Comparison of ENCODE assay signal across 16 cellular contexts in the genomic region with DNA sequence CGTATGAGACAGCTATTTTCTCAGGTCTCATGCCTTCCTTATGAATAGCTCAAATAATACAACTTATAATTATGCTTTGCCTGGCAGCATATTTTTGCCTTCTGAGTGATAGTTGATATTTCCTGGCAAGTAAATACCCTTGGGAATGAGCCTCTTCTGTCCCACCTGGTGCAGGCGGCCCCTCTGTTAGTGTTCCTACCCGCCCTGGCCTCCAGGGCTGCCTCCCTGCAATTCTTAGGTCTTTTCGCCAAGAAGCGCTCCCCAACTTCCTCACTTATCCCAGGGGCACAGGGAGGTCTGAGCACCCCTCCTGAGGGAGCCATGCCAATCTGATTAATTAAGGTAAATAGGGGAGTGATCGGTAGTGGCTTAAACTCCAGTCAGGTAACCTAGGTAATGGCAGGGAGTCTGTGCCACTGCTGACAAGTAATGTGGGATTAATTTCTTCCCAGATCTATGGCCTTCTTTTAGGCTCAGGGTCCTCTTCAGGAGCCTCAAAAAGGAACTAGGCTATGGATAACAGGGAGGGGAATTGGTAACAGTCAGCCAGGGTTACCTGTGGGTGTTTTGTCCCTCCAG.
DNase-seq lines count a peak whose midpoint lies in the region; ATAC-seq, FAIRE-seq and TF ChIP-seq lines count a peak whose summit lies in the region.
"Had no signal": no experiment of that assay in that cellular context is flagged by ENCODE, and none has a peak within 500 bp of the region (broad histone marks: within the 10 kb centered on the region; RNA-seq: fewer than 3 reads in every experiment).

No MANE protein-coding gene starts in this region.

- peak overlapping the region; percentile 18 for H4K91ac ChIP-seq in trophoblast cell (ENCODE audit: low read depth, low read length)

- no peak for ATAC-seq in mucosa of descending colon
- no peak for ATAC-seq in HG03025 (IDR thresholded peaks at IDR 0.05; ENCODE audit: low FRiP score, unreplicated experiment)

- H3K9me3 ChIP-seq in Loucy (ENCODE audit: insufficient read depth, low read depth, low read length), result no peaks in the 10 kb centered on the region
- H3K9me3 ChIP-seq in astrocyte (ENCODE audit: insufficient read depth, low read depth, low read length), result no peaks in the 10 kb centered on the region
- H3K9me3 ChIP-seq in trophoblast cell (ENCODE audit: insufficient read depth, low read depth, low read length), result no peaks in the 10 kb centered on the region
- no peaks in the 10 kb centered on the region for H3K9me3 ChIP-seq in mucosa of descending colon
- H3K9me3 ChIP-seq: tibial artery had no signal

- no peak overlapping the region for H2AK5ac ChIP-seq in trophoblast cell (ENCODE audit: low read length)

- peaks cover 6% of the 10 kb centered on the region for H3K79me1 ChIP-seq in trophoblast cell (ENCODE audit: low read length)

- no peak for FAIRE-seq in astrocyte (lab: Jason Lieb, UNC)
- FAIRE-seq: GM18507, GM19239 had no signal

- peaks cover 39% of the 10 kb centered on the region for H3K4me1 Mint-ChIP-seq in T-helper 2 cell treated with Interferon-gamma antibody and Interleukin-4, amounts not matched to agents 5 μg/mL and 100 μg/mL, for 36 hours (ENCODE audit: low read depth)
- H3K4me1 Mint-ChIP-seq in astrocyte (ENCODE audit: low read depth, unreplicated experiment), result peaks cover 62% of the 10 kb centered on the region

- H3K9me3 Mint-ChIP-seq in T-helper 2 cell treated with Interferon-gamma antibody and Interleukin-4, amounts not matched to agents 5 μg/mL and 100 μg/mL, for 36 hours, result no peaks in the 10 kb centered on the region
- H3K9me3 Mint-ChIP-seq in astrocyte (ENCODE audit: unreplicated experiment), result no peaks in the 10 kb centered on the region

- H2BK120ac ChIP-seq in trophoblast cell (ENCODE audit: insufficient read depth, low read length, poor library complexity), result no peak overlapping the region

- no peaks in the 10 kb centered on the region for H3K27me3 Mint-ChIP-seq in T-helper 2 cell treated with Interferon-gamma antibody and Interleukin-4, amounts not matched to agents 5 μg/mL and 100 μg/mL, for 36 hours (ENCODE audit: low read depth)
- H3K27me3 Mint-ChIP-seq in astrocyte (ENCODE audit: low read depth, unreplicated experiment), result no peaks in the 10 kb centered on the region

- no peak overlapping the region for H4K12ac ChIP-seq in trophoblast cell (ENCODE audit: low read depth, low read length)

- no peak overlapping the region for H3K18ac ChIP-seq in trophoblast cell (ENCODE audit: low read length)

- H3K9ac ChIP-seq in Loucy (ENCODE audit: low read depth, low read length, poor library complexity, severe bottlenecking), result peak overlapping the region; percentile 69
- no peak overlapping the region for H3K9ac ChIP-seq in astrocyte (ENCODE audit: low read length)
- H3K9ac ChIP-seq in trophoblast cell (ENCODE audit: low read length), result no peak overlapping the region

- H3K36me3 ChIP-seq in Loucy (ENCODE audit: insufficient read depth, low read length) (no peaks in the 10 kb centered on the region), astrocyte (ENCODE audit: insufficient read depth, low read length) (no peaks in the 10 kb centered on the region), trophoblast cell (ENCODE audit: control insufficient read depth in 1 of 2, insufficient read depth in 2 of 2, low read length in 2 of 2) (peaks cover 2 to 5% of the 10 kb centered on the region in 2 experiments), mucosa of descending colon (ENCODE audit: low read depth) (no peaks in the 10 kb centered on the region)
- H3K36me3 ChIP-seq: tibial artery had no signal

- no peaks in the 10 kb centered on the region for H3F3A ChIP-seq in Loucy (ENCODE audit: low read depth)

- TF ChIP-seq CTCF in Loucy (conservative IDR thresholded peaks at IDR 0.05; ENCODE audit: low read length) (no peak), astrocyte (IDR thresholded peaks at IDR 0.05; ENCODE audit: insufficient read depth, low read depth, low read length) (no peak), mucosa of descending colon (IDR thresholded peaks at IDR 0.05) (no peak)

- no peak overlapping the region for H4K8ac ChIP-seq in trophoblast cell (ENCODE audit: low read depth, low read length)

- H3K4me3 ChIP-seq in Loucy (ENCODE audit: low read length, poor library complexity, severe bottlenecking) (peak overlapping the region; percentile 58), astrocyte (ENCODE audit: insufficient read depth, low read depth, low read length) (no peak overlapping the region), trophoblast cell (ENCODE audit: low read depth, low read length) (no peak overlapping the region), mucosa of descending colon (no peak overlapping the region)
- H3K4me3 ChIP-seq: tibial artery had no signal

- intact Hi-C loops in mucosa of descending colon (cut with DNase I, micrococcal nuclease), result no loop called here

- no peak overlapping the region for H2BK12ac ChIP-seq in trophoblast cell (ENCODE audit: low read length)

- H3K4ac ChIP-seq in trophoblast cell (ENCODE audit: low read depth, low read length), result no peak overlapping the region

- no CpG with 5 or more reads among the region's 6 CpGs for WGBS in trophoblast cell (ENCODE audit: extremely low coverage, insufficient coverage, insufficient read length)

- H2AFZ ChIP-seq in Loucy (ENCODE audit: low read length) (no peak overlapping the region), astrocyte (ENCODE audit: low read depth, low read length) (no peak overlapping the region), trophoblast cell (ENCODE audit: insufficient read depth, low read length, poor library complexity) (no peak overlapping the region)

- H2BK5ac ChIP-seq in trophoblast cell (ENCODE audit: low read depth, low read length, poor library complexity), result no peak overlapping the region

- H3K4me1 ChIP-seq in Loucy (ENCODE audit: insufficient read depth, low read length, poor library complexity, severe bottlenecking), result peaks cover 28% of the 10 kb centered on the region
- H3K4me1 ChIP-seq in astrocyte (ENCODE audit: insufficient read depth, low read length), result peaks cover 23% of the 10 kb centered on the region
- H3K4me1 ChIP-seq in trophoblast cell (ENCODE audit: control insufficient read depth in 1 of 2, insufficient read depth in 2 of 2, low read length in 2 of 2), result peaks cover 11 to 31% of the 10 kb centered on the region in 2 experiments
- H3K4me1 ChIP-seq in mucosa of descending colon (ENCODE audit: low read depth), result peaks cover 15% of the 10 kb centered on the region

- peaks cover 2% of the 10 kb centered on the region for H3K36me3 Mint-ChIP-seq in T-helper 2 cell treated with Interferon-gamma antibody and Interleukin-4, amounts not matched to agents 5 μg/mL and 100 μg/mL, for 36 hours (ENCODE audit: low read depth)
- peaks cover 13% of the 10 kb centered on the region for H3K36me3 Mint-ChIP-seq in astrocyte (ENCODE audit: low read depth, unreplicated experiment)

- no peak for DNase-seq in T-helper 2 cell treated with Interferon-gamma antibody and Interleukin-4, amounts not matched to agents 5 μg/mL and 100 μg/mL, for 36 hours (ENCODE audit: low spot score)
- DNase-seq in T-helper 2 cell (no peak), astrocyte (ENCODE audit: low read depth) (no peak), trophoblast cell (peak in 1 of 2 donors; percentile 43), OCI-M2 (lab: John Stamatoyannopoulos, UW; ENCODE audit: unreplicated experiment) (no peak), mucosa of descending colon (no peak)
- DNase-seq: ACHN; activated CD4-positive, CD25-positive, alpha-beta regulatory T cell treated with anti-CD3 and anti-CD28 coated beads, Interleukin-2, amount 50 U/mL, for 72 hours; activated T-cell treated with anti-CD3 and anti-CD28 coated beads, Interleukin-2, amount 50 U/mL, for 48 hours; NCI-H187; NCI-H748 treated with DMSO at 0.1 percent for 48 hours; tibial artery had no signal

- H3K27me3 ChIP-seq in Loucy (ENCODE audit: insufficient read depth, low read length, poor library complexity, severe bottlenecking) (no peaks in the 10 kb centered on the region), astrocyte (ENCODE audit: insufficient read depth, low read length) (no peaks in the 10 kb centered on the region), trophoblast cell (ENCODE audit: insufficient read depth, low read length) (no peaks in the 10 kb centered on the region)
- H3K27me3 ChIP-seq: tibial artery had no signal

- no peak overlapping the region for H3K4me3 Mint-ChIP-seq in T-helper 2 cell treated with Interferon-gamma antibody and Interleukin-4, amounts not matched to agents 5 μg/mL and 100 μg/mL, for 36 hours
- no peak overlapping the region for H3K4me3 Mint-ChIP-seq in astrocyte (ENCODE audit: unreplicated experiment)

- no peak overlapping the region for H3K23ac ChIP-seq in trophoblast cell (ENCODE audit: low read length)

- H3K14ac ChIP-seq in trophoblast cell (ENCODE audit: low read length), result no peak overlapping the region

- H3K27ac ChIP-seq in astrocyte (ENCODE audit: low read depth, low read length) (no peak overlapping the region), trophoblast cell (ENCODE audit: low read depth, low read length) (peak overlapping the region; percentile 32)
- H3K27ac ChIP-seq: tibial artery had no signal

- H3K4me2 ChIP-seq in Loucy (ENCODE audit: low read depth, low read length, poor library complexity, severe bottlenecking), result peak overlapping the region; percentile 61
- no peak overlapping the region for H3K4me2 ChIP-seq in astrocyte (ENCODE audit: low read length)
- H3K4me2 ChIP-seq in trophoblast cell (ENCODE audit: low read length), result no peak overlapping the region

- peak overlapping the region; percentile 33 for H3K27ac Mint-ChIP-seq in T-helper 2 cell treated with Interferon-gamma antibody and Interleukin-4, amounts not matched to agents 5 μg/mL and 100 μg/mL, for 36 hours
- H3K27ac Mint-ChIP-seq in astrocyte (ENCODE audit: unreplicated experiment), result peak overlapping the region; percentile 42

- H3K9me2 ChIP-seq in Loucy (replicated peaks; ENCODE audit: low read depth, low read length), result no peaks in the 10 kb centered on the region

- no peaks in the 10 kb centered on the region for H3K79me2 ChIP-seq in Loucy (ENCODE audit: insufficient read depth, low read length)
- H3K79me2 ChIP-seq in astrocyte (ENCODE audit: insufficient read depth, low read length), result peaks cover 10% of the 10 kb centered on the region
- no peaks in the 10 kb centered on the region for H3K79me2 ChIP-seq in trophoblast cell (ENCODE audit: control insufficient read depth, insufficient read depth, low read length, poor library complexity)

- H4K20me1 ChIP-seq in Loucy (ENCODE audit: insufficient read depth, low read length, poor library complexity, severe bottlenecking), result no peaks in the 10 kb centered on the region
- peaks cover 7% of the 10 kb centered on the region for H4K20me1 ChIP-seq in astrocyte (ENCODE audit: insufficient read depth, low read length)
